ENCODE assay signal across 1 cellular context in the genomic region with DNA sequence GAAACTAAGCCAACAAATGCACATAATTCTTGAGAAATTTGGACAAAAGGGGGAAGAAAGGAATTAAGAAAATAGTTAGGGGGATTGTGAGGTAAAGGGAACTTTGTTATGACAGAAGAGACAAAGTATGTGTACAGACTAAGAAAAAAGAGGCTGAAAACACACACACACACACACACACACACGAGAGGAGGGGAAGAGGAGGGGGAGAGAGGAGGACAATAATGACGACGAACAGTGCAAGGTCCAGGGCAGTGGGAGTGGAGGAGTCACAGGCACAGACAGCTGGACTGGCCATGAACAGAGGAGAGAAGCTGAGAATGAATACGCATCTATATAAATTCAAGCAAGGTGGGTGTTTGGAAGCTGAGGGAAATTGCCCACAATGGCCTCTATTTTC.
TF ChIP-seq lines count a peak whose summit lies in the region.

No MANE protein-coding gene starts in this region.

TF ChIP-seq in HepG2, 621 proteins besides CTCF, POLR2A, EP300 and RAD21 (continued from another document and continues in another):
- TF ChIP-seq ZMYM3 (CRISPR knock-in tag; IDR thresholded peaks at IDR 0.05) = peak; percentile 63
- TF ChIP-seq ZNF431 (CRISPR knock-in tag; IDR thresholded peaks at IDR 0.05; ENCODE audit: borderline replicate concordance, low read depth) = no peak; the same call in 1 of the 2 replicates
- TF ChIP-seq, protein P1, sequence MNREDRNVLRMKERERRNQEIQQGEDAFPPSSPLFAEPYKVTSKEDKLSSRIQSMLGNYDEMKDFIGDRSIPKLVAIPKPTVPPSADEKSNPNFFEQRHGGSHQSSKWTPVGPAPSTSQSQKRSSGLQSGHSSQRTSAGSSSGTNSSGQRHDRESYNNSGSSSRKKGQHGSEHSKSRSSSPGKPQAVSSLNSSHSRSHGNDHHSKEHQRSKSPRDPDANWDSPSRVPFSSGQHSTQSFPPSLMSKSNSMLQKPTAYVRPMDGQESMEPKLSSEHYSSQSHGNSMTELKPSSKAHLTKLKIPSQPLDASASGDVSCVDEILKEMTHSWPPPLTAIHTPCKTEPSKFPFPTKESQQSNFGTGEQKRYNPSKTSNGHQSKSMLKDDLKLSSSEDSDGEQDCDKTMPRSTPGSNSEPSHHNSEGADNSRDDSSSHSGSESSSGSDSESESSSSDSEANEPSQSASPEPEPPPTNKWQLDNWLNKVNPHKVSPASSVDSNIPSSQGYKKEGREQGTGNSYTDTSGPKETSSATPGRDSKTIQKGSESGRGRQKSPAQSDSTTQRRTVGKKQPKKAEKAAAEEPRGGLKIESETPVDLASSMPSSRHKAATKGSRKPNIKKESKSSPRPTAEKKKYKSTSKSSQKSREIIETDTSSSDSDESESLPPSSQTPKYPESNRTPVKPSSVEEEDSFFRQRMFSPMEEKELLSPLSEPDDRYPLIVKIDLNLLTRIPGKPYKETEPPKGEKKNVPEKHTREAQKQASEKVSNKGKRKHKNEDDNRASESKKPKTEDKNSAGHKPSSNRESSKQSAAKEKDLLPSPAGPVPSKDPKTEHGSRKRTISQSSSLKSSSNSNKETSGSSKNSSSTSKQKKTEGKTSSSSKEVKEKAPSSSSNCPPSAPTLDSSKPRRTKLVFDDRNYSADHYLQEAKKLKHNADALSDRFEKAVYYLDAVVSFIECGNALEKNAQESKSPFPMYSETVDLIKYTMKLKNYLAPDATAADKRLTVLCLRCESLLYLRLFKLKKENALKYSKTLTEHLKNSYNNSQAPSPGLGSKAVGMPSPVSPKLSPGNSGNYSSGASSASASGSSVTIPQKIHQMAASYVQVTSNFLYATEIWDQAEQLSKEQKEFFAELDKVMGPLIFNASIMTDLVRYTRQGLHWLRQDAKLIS (CRISPR knock-in tag; IDR thresholded peaks at IDR 0.05) = no peak
- no peak for TF ChIP-seq ZNF264 (CRISPR knock-in tag; IDR thresholded peaks at IDR 0.05)
- no peak for TF ChIP-seq TAF15 (IDR thresholded peaks at IDR 0.05; ENCODE audit: low read depth, low read length, poor library complexity, severe bottlenecking)
- TF ChIP-seq, protein P2, sequence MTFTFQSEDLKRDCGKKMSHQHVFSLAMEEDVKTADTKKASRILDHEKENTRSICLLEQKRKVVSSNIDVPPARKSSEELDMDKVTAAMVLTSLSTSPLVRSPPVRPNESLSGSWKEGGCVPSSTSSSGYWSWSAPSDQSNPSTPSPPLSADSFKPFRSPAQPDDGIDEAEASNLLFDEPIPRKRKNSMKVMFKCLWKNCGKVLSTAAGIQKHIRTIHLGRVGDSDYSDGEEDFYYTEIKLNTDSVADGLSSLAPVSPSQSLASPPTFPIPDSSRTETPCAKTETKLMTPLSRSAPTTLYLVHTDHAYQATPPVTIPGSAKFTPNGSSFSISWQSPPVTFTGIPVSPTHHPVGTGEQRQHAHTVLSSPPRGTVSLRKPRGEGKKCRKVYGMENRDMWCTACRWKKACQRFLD (CRISPR knock-in tag; IDR thresholded peaks at IDR 0.05; ENCODE audit: borderline replicate concordance) = no peak
- no peak for TF ChIP-seq CHD2 (IDR thresholded peaks at IDR 0.05; ENCODE audit: low read depth, low read length)
- TF ChIP-seq SOX13 (IDR thresholded peaks at IDR 0.05) = peak; percentile 68; the same call in 1 of the 2 replicates
- TF ChIP-seq SOX13 (CRISPR knock-in tag; conservative IDR thresholded peaks at IDR 0.05 in 1 of 2, IDR thresholded peaks at IDR 0.05 in 1 of 2) = peak in 1 of 2 experiments; percentile 25; a peak in 1 of 4 replicates
- TF ChIP-seq SAP130 (CRISPR knock-in tag; IDR thresholded peaks at IDR 0.05; ENCODE audit: low read depth) = peak; percentile 67
- no peak for TF ChIP-seq SNAPC2 (CRISPR knock-in tag; IDR thresholded peaks at IDR 0.05)
- no peak for TF ChIP-seq U2AF2 (IDR thresholded peaks at IDR 0.05; ENCODE audit: low read depth, low read length)
- no peak for TF ChIP-seq KLF9 (CRISPR knock-in tag; IDR thresholded peaks at IDR 0.05; ENCODE audit: low read depth)
- TF ChIP-seq SRY (CRISPR knock-in tag; IDR thresholded peaks at IDR 0.05) = no peak
- TF ChIP-seq ZNF138 (CRISPR knock-in tag; IDR thresholded peaks at IDR 0.05; ENCODE audit: low read depth) = no peak
- peak; percentile 43; the same call in 1 of the 2 replicates for TF ChIP-seq GATAD2A (CRISPR knock-in tag; IDR thresholded peaks at IDR 0.05)
- TF ChIP-seq DPF2 (CRISPR knock-in tag; IDR thresholded peaks at IDR 0.05; ENCODE audit: borderline replicate concordance, low read depth) = peak; percentile 53; the same call in 1 of the 2 replicates
- TF ChIP-seq LCORL (IDR thresholded peaks at IDR 0.05) = no peak
- peak; percentile 83 for TF ChIP-seq LCORL (CRISPR knock-in tag; IDR thresholded peaks at IDR 0.05)
- no peak for TF ChIP-seq RAD51 (IDR thresholded peaks at IDR 0.05; ENCODE audit: borderline replicate concordance)
- TF ChIP-seq, protein P3, sequence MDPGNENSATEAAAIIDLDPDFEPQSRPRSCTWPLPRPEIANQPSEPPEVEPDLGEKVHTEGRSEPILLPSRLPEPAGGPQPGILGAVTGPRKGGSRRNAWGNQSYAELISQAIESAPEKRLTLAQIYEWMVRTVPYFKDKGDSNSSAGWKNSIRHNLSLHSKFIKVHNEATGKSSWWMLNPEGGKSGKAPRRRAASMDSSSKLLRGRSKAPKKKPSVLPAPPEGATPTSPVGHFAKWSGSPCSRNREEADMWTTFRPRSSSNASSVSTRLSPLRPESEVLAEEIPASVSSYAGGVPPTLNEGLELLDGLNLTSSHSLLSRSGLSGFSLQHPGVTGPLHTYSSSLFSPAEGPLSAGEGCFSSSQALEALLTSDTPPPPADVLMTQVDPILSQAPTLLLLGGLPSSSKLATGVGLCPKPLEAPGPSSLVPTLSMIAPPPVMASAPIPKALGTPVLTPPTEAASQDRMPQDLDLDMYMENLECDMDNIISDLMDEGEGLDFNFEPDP (CRISPR knock-in tag; conservative IDR thresholded peaks at IDR 0.05) = 0 out of 2 replicates have a peak, but pooled peaks have one; percentile 37
- peak; percentile 81 for TF ChIP-seq MEF2D (CRISPR knock-in tag; IDR thresholded peaks at IDR 0.05)
- no peak for TF ChIP-seq ZNF143 (CRISPR knock-in tag; IDR thresholded peaks at IDR 0.05)
- TF ChIP-seq ZNF713 (CRISPR knock-in tag; IDR thresholded peaks at IDR 0.05) = no peak
- no peak for TF ChIP-seq SRSF1 (optimal IDR thresholded peaks at IDR 0.05; ENCODE audit: low read depth, low read length)
- TF ChIP-seq, protein P4, sequence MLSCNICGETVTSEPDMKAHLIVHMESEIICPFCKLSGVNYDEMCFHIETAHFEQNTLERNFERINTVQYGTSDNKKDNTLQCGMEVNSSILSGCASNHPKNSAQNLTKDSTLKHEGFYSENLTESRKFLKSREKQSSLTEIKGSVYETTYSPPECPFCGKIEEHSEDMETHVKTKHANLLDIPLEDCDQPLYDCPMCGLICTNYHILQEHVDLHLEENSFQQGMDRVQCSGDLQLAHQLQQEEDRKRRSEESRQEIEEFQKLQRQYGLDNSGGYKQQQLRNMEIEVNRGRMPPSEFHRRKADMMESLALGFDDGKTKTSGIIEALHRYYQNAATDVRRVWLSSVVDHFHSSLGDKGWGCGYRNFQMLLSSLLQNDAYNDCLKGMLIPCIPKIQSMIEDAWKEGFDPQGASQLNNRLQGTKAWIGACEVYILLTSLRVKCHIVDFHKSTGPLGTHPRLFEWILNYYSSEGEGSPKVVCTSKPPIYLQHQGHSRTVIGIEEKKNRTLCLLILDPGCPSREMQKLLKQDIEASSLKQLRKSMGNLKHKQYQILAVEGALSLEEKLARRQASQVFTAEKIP (CRISPR knock-in tag; IDR thresholded peaks at IDR 0.05; ENCODE audit: borderline replicate concordance) = no peak
- TF ChIP-seq RFX3 (CRISPR knock-in tag; IDR thresholded peaks at IDR 0.05) = no peak
- no peak for TF ChIP-seq EHMT2 (IDR thresholded peaks at IDR 0.05; ENCODE audit: borderline replicate concordance, low read depth, low read length)
- TF ChIP-seq ZNF556 (CRISPR knock-in tag; IDR thresholded peaks at IDR 0.05; ENCODE audit: borderline replicate concordance) = 0 out of 2 replicates have a peak, but pooled peaks have one; percentile 46
- no peak for TF ChIP-seq PRPF4 (IDR thresholded peaks at IDR 0.05; ENCODE audit: low read depth, low read length, poor library complexity, severe bottlenecking)
- peak; percentile 75 for TF ChIP-seq TBL1XR1 (IDR thresholded peaks at IDR 0.05; ENCODE audit: borderline replicate concordance, low read length, partially characterized antibody)
- TF ChIP-seq, protein P5, sequence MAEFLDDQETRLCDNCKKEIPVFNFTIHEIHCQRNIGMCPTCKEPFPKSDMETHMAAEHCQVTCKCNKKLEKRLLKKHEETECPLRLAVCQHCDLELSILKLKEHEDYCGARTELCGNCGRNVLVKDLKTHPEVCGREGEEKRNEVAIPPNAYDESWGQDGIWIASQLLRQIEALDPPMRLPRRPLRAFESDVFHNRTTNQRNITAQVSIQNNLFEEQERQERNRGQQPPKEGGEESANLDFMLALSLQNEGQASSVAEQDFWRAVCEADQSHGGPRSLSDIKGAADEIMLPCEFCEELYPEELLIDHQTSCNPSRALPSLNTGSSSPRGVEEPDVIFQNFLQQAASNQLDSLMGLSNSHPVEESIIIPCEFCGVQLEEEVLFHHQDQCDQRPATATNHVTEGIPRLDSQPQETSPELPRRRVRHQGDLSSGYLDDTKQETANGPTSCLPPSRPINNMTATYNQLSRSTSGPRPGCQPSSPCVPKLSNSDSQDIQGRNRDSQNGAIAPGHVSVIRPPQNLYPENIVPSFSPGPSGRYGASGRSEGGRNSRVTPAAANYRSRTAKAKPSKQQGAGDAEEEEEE (CRISPR knock-in tag; IDR thresholded peaks at IDR 0.05; ENCODE audit: borderline replicate concordance) = no peak
- no peak; the same call in 1 of the 2 replicates for TF ChIP-seq ZNF747 (CRISPR knock-in tag; IDR thresholded peaks at IDR 0.05; ENCODE audit: borderline replicate concordance)
- no peak for TF ChIP-seq ZNF530 (CRISPR knock-in tag; IDR thresholded peaks at IDR 0.05; ENCODE audit: low read depth)
- TF ChIP-seq TARDBP (CRISPR knock-in tag; IDR thresholded peaks at IDR 0.05) = peak; percentile 26; the same call in 1 of the 2 replicates
- TF ChIP-seq ARNT (IDR thresholded peaks at IDR 0.05) = no peak
- TF ChIP-seq ZNF296 (CRISPR knock-in tag; conservative IDR thresholded peaks at IDR 0.05) = no peak
- no peak; the same call in 1 of the 2 replicates for TF ChIP-seq ZBTB7A (CRISPR knock-in tag; IDR thresholded peaks at IDR 0.05)
- no peak for TF ChIP-seq ZNF775 (CRISPR knock-in tag; IDR thresholded peaks at IDR 0.05; ENCODE audit: borderline replicate concordance)
- TF ChIP-seq ZBTB8A (CRISPR knock-in tag; IDR thresholded peaks at IDR 0.05; ENCODE audit: borderline replicate concordance, low read depth) = no peak
- TF ChIP-seq NBN (conservative IDR thresholded peaks at IDR 0.05) = no peak
- TF ChIP-seq, protein P6, sequence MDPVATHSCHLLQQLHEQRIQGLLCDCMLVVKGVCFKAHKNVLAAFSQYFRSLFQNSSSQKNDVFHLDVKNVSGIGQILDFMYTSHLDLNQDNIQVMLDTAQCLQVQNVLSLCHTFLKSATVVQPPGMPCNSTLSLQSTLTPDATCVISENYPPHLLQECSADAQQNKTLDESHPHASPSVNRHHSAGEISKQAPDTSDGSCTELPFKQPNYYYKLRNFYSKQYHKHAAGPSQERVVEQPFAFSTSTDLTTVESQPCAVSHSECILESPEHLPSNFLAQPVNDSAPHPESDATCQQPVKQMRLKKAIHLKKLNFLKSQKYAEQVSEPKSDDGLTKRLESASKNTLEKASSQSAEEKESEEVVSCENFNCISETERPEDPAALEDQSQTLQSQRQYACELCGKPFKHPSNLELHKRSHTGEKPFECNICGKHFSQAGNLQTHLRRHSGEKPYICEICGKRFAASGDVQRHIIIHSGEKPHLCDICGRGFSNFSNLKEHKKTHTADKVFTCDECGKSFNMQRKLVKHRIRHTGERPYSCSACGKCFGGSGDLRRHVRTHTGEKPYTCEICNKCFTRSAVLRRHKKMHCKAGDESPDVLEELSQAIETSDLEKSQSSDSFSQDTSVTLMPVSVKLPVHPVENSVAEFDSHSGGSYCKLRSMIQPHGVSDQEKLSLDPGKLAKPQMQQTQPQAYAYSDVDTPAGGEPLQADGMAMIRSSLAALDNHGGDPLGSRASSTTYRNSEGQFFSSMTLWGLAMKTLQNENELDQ (CRISPR knock-in tag; IDR thresholded peaks at IDR 0.05; ENCODE audit: borderline replicate concordance) = no peak
- no peak for TF ChIP-seq TAF1 (CRISPR knock-in tag; IDR thresholded peaks at IDR 0.05)
- TF ChIP-seq SMYD3 (CRISPR knock-in tag; IDR thresholded peaks at IDR 0.05) = no peak
- TF ChIP-seq, protein P7, sequence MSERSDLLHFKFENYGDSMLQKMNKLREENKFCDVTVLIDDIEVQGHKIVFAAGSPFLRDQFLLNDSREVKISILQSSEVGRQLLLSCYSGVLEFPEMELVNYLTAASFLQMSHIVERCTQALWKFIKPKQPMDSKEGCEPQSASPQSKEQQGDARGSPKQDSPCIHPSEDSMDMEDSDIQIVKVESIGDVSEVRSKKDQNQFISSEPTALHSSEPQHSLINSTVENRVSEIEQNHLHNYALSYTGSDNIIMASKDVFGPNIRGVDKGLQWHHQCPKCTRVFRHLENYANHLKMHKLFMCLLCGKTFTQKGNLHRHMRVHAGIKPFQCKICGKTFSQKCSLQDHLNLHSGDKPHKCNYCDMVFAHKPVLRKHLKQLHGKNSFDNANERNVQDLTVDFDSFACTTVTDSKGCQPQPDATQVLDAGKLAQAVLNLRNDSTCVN (CRISPR knock-in tag; IDR thresholded peaks at IDR 0.05; ENCODE audit: borderline replicate concordance) = no peak
- no peak for TF ChIP-seq ZNF274 (CRISPR knock-in tag; IDR thresholded peaks at IDR 0.05)
- no peak for TF ChIP-seq WIZ (CRISPR knock-in tag; IDR thresholded peaks at IDR 0.05)
- no peak for TF ChIP-seq RBM39 (IDR thresholded peaks at IDR 0.05; ENCODE audit: low read depth, low read length, poor library complexity, severe bottlenecking)
- no peak for TF ChIP-seq ZNF572 (CRISPR knock-in tag; IDR thresholded peaks at IDR 0.05)
- TF ChIP-seq, protein P8, sequence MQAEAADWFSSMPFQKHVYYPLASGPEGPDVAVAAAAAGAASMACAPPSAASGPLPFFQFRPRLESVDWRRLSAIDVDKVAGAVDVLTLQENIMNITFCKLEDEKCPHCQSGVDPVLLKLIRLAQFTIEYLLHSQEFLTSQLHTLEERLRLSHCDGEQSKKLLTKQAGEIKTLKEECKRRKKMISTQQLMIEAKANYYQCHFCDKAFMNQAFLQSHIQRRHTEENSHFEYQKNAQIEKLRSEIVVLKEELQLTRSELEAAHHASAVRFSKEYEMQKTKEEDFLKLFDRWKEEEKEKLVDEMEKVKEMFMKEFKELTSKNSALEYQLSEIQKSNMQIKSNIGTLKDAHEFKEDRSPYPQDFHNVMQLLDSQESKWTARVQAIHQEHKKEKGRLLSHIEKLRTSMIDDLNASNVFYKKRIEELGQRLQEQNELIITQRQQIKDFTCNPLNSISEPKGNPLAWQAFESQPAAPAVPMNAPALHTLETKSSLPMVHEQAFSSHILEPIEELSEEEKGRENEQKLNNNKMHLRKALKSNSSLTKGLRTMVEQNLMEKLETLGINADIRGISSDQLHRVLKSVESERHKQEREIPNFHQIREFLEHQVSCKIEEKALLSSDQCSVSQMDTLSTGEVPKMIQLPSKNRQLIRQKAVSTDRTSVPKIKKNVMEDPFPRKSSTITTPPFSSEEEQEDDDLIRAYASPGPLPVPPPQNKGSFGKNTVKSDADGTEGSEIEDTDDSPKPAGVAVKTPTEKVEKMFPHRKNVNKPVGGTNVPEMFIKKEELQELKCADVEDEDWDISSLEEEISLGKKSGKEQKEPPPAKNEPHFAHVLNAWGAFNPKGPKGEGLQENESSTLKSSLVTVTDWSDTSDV (CRISPR knock-in tag; IDR thresholded peaks at IDR 0.05) = no peak
